In the genomic region with DNA sequence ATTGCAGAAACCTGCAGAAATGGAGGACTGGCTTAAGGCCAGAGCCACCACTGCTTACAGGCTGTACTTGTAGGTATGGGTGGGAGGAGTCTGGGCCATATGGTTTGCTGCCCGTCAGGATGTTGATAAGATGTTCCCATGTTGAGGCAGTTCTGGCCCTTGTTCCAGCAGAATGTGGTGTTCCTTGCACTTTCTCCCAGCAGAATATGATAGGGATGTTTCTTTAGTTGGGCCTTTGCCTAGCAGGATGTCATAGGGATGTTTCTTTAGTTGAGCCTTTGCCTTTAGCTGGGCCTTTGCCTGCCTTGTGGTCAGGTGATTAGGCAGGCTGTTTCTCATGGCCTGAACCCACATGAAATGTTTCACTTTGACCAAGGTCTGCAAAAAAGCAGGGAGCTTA, we compare ENCODE assay signal across 14 cellular contexts.
"Had no signal": no experiment of that assay in that cellular context is flagged by ENCODE, and none has a peak within 500 bp of the region (broad histone marks: within the 10 kb centered on the region; RNA-seq: fewer than 3 reads in every experiment).

No MANE protein-coding gene starts in this region.

- H3K9me3 ChIP-seq: thyroid gland had no signal

- DNase-seq: activated B cell treated with CpG ODN at 0.5 μM for 24 hours; activated CD4-positive, alpha-beta T cell treated with anti-CD3 and anti-CD28 coated beads for 48 hours; activated CD8-positive, alpha-beta memory T cell treated with anti-CD3 and anti-CD28 coated beads, Interleukin-2, amount 50 U/mL, for 4 hours; activated CD8-positive, alpha-beta T cell treated with anti-CD3 and anti-CD28 coated beads, Interleukin-2, amount 10 ng/mL, durations not matched to agents 7 days and 5 days; activated gamma-delta T cell treated with Interleukin-2 at 50 U/mL for 16 hours; activated naive CD8-positive, alpha-beta T cell treated with anti-CD3 and anti-CD28 coated beads, Interleukin-2, amount 10 ng/mL, durations not matched to agents 7 days and 5 days; lower lobe of right lung; stimulated activated CD4-positive, alpha-beta T cell treated with anti-CD3 and anti-CD28 coated beads, Interleukin-12 subunit alpha, Interleukin-12 subunit beta, amount 100 ng/mL, for 4 hours; stimulated activated CD4-positive, alpha-beta T cell treated with anti-CD3 and anti-CD28 coated beads, Interleukin-2, amount 100 ng/mL, for 24 hours had no signal

- ATAC-seq: activated CD8-positive, alpha-beta T cell treated with anti-CD3 and anti-CD28 coated beads, Interleukin-2, amount 10 ng/mL, durations not matched to agents 7 days and 5 days; esophagus mucosa; lower lobe of right lung; stimulated activated effector memory CD8-positive, alpha-beta T cell treated with anti-CD3 and anti-CD28 coated beads, Interleukin-12 subunit alpha, Interleukin-12 subunit beta, amount 100 ng/mL, for 72 hours had no signal

- H3K4me1 ChIP-seq: breast epithelium, lower lobe of right lung, thyroid gland, vagina had no signal

- H3K27ac ChIP-seq: breast epithelium, lower lobe of right lung, thyroid gland, vagina had no signal

- H3K4me3 ChIP-seq: breast epithelium, lower lobe of right lung, thyroid gland, vagina had no signal

- H3K27me3 ChIP-seq: breast epithelium, thyroid gland, vagina had no signal

- H3K36me3 ChIP-seq: breast epithelium, lower lobe of right lung, thyroid gland, vagina had no signal
